In genomic region chr15:31330836-31331235, GRCh38 we compare ENCODE assay signal across 8 cellular contexts. TPM values are rescaled to one million over a fixed set of nuclear protein-coding genes. Genes with fewer than 3 reads are reported as not detected.
DNase-seq lines count a peak whose midpoint lies in the region; ATAC-seq and TF ChIP-seq lines count a peak whose summit lies in the region.
"Had no signal": no experiment of that assay in that cellular context is flagged by ENCODE, and none has a peak within 500 bp of the region (broad histone marks: within the 10 kb centered on the region; RNA-seq: fewer than 3 reads in every experiment).

No MANE protein-coding gene starts in this region.

- peaks cover 30% of the 10 kb centered on the region; the same call in 1 of the 2 replicates for H4K20me1 ChIP-seq in OCI-LY7 (ENCODE audit: insufficient read depth, low read length)

- H3K27ac ChIP-seq in OCI-LY7 (ENCODE audit: low read depth, low read length, poor library complexity, severe bottlenecking) (no peak overlapping the region), esophagus muscularis mucosa (replicated peaks in 1 of 4) (peak overlapping the region; percentile 98 to 100 (median 100))

- TF ChIP-seq CTCF in Caco-2 (IDR thresholded peaks at IDR 0.05; ENCODE audit: insufficient read depth in 1 of 2, low read depth in 1 of 2, low read length in 1 of 2, severe bottlenecking in 1 of 2, unreplicated experiment in 1 of 2): no peak
- TF ChIP-seq CTCF in OCI-LY7 (conservative IDR thresholded peaks at IDR 0.05; ENCODE audit: low read length): no peak
- TF ChIP-seq CTCF in esophagus muscularis mucosa (IDR thresholded peaks at IDR 0.05): no peak

- DNase-seq in Caco-2: no peak
- no peak for DNase-seq in OCI-LY7 (ENCODE audit: low spot score)
- DNase-seq in esophagus muscularis mucosa (ENCODE audit: extremely low spot score): no peak
- DNase-seq in stimulated activated effector memory CD8-positive, alpha-beta T cell treated with anti-CD3 and anti-CD28 coated beads, Interleukin-12 subunit alpha, Interleukin-12 subunit beta, amount 100 ng/mL, for 72 hours (ENCODE audit: low spot score in 2 of 2): no peak
- no peak for DNase-seq in NCI-H524 (lab: John Stamatoyannopoulos, UW)
- no peak for DNase-seq in activated effector memory CD4-positive, alpha-beta T cell treated with anti-CD3 and anti-CD28 coated beads, Interleukin-2, amount 50 U/mL, for 16 hours
- no peak for DNase-seq in NCI-H510A (lab: John Stamatoyannopoulos, UW)
- DNase-seq: Kasumi-1 had no signal

- BruUV-seq in Caco-2 (replicated peaks; lab: Mats Ljungman, UMichigan) (no TSS peak), OCI-LY7 (replicated peaks; lab: Mats Ljungman, UMichigan) (no TSS peak)

- peaks cover 77% of the 10 kb centered on the region for H3K79me2 ChIP-seq in OCI-LY7 (ENCODE audit: insufficient read depth, low read depth, low read length)

- no peak overlapping the region for H2AFZ ChIP-seq in OCI-LY7 (ENCODE audit: low read length)

- H3K27me3 ChIP-seq in Caco-2 (replicated peaks; ENCODE audit: control insufficient read depth, insufficient read depth, low read length) (no peaks in the 10 kb centered on the region), esophagus muscularis mucosa (no peaks in the 10 kb centered on the region)

- TF ChIP-seq POLR2A in esophagus muscularis mucosa (IDR thresholded peaks at IDR 0.05; ENCODE audit: low read depth): no peak

- no peak for ATAC-seq in stimulated activated effector memory CD8-positive, alpha-beta T cell treated with anti-CD3 and anti-CD28 coated beads, Interleukin-12 subunit alpha, Interleukin-12 subunit beta, amount 100 ng/mL, for 72 hours

- no peaks in the 10 kb centered on the region for H3K9me2 ChIP-seq in OCI-LY7 (ENCODE audit: insufficient read depth, low read length)

- 68% methylated on average over 4 of the region's 4 CpGs for WGBS in esophagus muscularis mucosa

- H3K4me1 ChIP-seq in Caco-2 (peaks cover 8% of the 10 kb centered on the region; the same call in 1 of the 2 replicates), OCI-LY7 (ENCODE audit: insufficient read depth, low read length, poor library complexity, severe bottlenecking) (peaks cover 66% of the 10 kb centered on the region), esophagus muscularis mucosa (peaks cover 71 to 77% (median 74%) of the 10 kb centered on the region in 4 donors)

- peaks cover 13% of the 10 kb centered on the region for H3K36me3 Mint-ChIP-seq in Caco-2 (ENCODE audit: insufficient read depth, unreplicated experiment)
- peaks cover 42% of the 10 kb centered on the region for H3K36me3 Mint-ChIP-seq in stimulated activated effector memory CD8-positive, alpha-beta T cell treated with anti-CD3 and anti-CD28 coated beads, Interleukin-12 subunit alpha, Interleukin-12 subunit beta, amount 100 ng/mL, for 72 hours

- CTCF ChIA-PET in Caco-2 (lab: Charles Lee): no interaction called here
- CTCF ChIA-PET in OCI-LY7 (lab: Charles Lee; ENCODE audit: unreplicated experiment): no interaction called here

- POLR2A ChIA-PET in Caco-2 (lab: Charles Lee): no interaction called here
- POLR2A ChIA-PET in OCI-LY7 (lab: Charles Lee): interaction anchor here (0.5 kb wide), 1 partner anchor 18 kb away, joined by 5 read pairs; no protein-coding TSS in a partner anchor

- no peaks in the 10 kb centered on the region for H3K9me3 Mint-ChIP-seq in Caco-2 (ENCODE audit: unreplicated experiment)
- no peaks in the 10 kb centered on the region for H3K9me3 Mint-ChIP-seq in stimulated activated effector memory CD8-positive, alpha-beta T cell treated with anti-CD3 and anti-CD28 coated beads, Interleukin-12 subunit alpha, Interleukin-12 subunit beta, amount 100 ng/mL, for 72 hours

- no peaks in the 10 kb centered on the region for H3K4me1 Mint-ChIP-seq in Caco-2 (ENCODE audit: low read depth, unreplicated experiment)
- peaks cover 64% of the 10 kb centered on the region for H3K4me1 Mint-ChIP-seq in stimulated activated effector memory CD8-positive, alpha-beta T cell treated with anti-CD3 and anti-CD28 coated beads, Interleukin-12 subunit alpha, Interleukin-12 subunit beta, amount 100 ng/mL, for 72 hours

- H3K4me2 ChIP-seq in OCI-LY7 (ENCODE audit: low read length): peak overlapping the region; percentile 89

- H3K9me3 ChIP-seq in Caco-2 (no peaks in the 10 kb centered on the region), OCI-LY7 (ENCODE audit: low read length) (no peaks in the 10 kb centered on the region), esophagus muscularis mucosa (no peaks in the 10 kb centered on the region)

- TF ChIP-seq EP300 in esophagus muscularis mucosa (IDR thresholded peaks at IDR 0.05): no peak

- H3K27me3 Mint-ChIP-seq in Caco-2 (ENCODE audit: insufficient read depth, unreplicated experiment): no peaks in the 10 kb centered on the region

- H3K4me3 Mint-ChIP-seq in Caco-2 (ENCODE audit: unreplicated experiment): peak overlapping the region; percentile 86
- H3K4me3 Mint-ChIP-seq in stimulated activated effector memory CD8-positive, alpha-beta T cell treated with anti-CD3 and anti-CD28 coated beads, Interleukin-12 subunit alpha, Interleukin-12 subunit beta, amount 100 ng/mL, for 72 hours: peak overlapping the region; percentile 96

- intact Hi-C loops in Caco-2 (cut with micrococcal nuclease; ENCODE audit: unreplicated experiment) (no loop called here), OCI-LY7 (cut with micrococcal nuclease; ENCODE audit: unreplicated experiment) (no loop called here), esophagus muscularis mucosa (cut with DNase I) (no loop called here)

- no peak overlapping the region for H3K27ac Mint-ChIP-seq in Caco-2 (ENCODE audit: unreplicated experiment)
- peak overlapping the region; percentile 90 for H3K27ac Mint-ChIP-seq in stimulated activated effector memory CD8-positive, alpha-beta T cell treated with anti-CD3 and anti-CD28 coated beads, Interleukin-12 subunit alpha, Interleukin-12 subunit beta, amount 100 ng/mL, for 72 hours

- no peaks in the 10 kb centered on the region; the same call in none of the 2 replicates for H3K36me3 ChIP-seq in Caco-2 (ENCODE audit: control insufficient read depth, insufficient read depth, low read length)
- H3K36me3 ChIP-seq in OCI-LY7 (ENCODE audit: insufficient read depth, low read length): peaks cover 28% of the 10 kb centered on the region
- H3K36me3 ChIP-seq in esophagus muscularis mucosa: no peaks in the 10 kb centered on the region

- no peak overlapping the region for H3K4me3 ChIP-seq in Caco-2 (ENCODE audit: low read depth, low read length)
- H3K4me3 ChIP-seq in OCI-LY7 (ENCODE audit: low read depth, low read length, poor library complexity, severe bottlenecking): peak overlapping the region; percentile 81
- no peak overlapping the region for H3K4me3 ChIP-seq in esophagus muscularis mucosa

RNA-seq across cellular contexts. Expression of gene KLF13, which starts 4.2 kb away (rescaled TPM):
- total RNA-seq in Caco-2 (2022) (16.6 and 18.8 TPM in 2 replicates), OCI-LY7 (2022) (62.6 and 63.2 TPM in 2 replicates), esophagus muscularis mucosa (100 to 1,000 TPM in 1 of 4 donors, 10 to 100 TPM in 3; 57.3 to 109 (median 74.2) TPM)
- 62.0 and 64.6 TPM in 2 replicates for total RNA-seq in OCI-LY7 (2014; rRNA removed; shearing (Covaris generic))
